1 cellular context compared by ENCODE assay signal in genomic region chr7:88566174-88566729, GRCh38.
TF ChIP-seq lines count a peak whose summit lies in the region.

No MANE protein-coding gene starts in this region.

TF ChIP-seq in K562, 482 proteins besides CTCF, POLR2A, EP300 and RAD21 (continued from another document):
- TF ChIP-seq, protein P1, sequence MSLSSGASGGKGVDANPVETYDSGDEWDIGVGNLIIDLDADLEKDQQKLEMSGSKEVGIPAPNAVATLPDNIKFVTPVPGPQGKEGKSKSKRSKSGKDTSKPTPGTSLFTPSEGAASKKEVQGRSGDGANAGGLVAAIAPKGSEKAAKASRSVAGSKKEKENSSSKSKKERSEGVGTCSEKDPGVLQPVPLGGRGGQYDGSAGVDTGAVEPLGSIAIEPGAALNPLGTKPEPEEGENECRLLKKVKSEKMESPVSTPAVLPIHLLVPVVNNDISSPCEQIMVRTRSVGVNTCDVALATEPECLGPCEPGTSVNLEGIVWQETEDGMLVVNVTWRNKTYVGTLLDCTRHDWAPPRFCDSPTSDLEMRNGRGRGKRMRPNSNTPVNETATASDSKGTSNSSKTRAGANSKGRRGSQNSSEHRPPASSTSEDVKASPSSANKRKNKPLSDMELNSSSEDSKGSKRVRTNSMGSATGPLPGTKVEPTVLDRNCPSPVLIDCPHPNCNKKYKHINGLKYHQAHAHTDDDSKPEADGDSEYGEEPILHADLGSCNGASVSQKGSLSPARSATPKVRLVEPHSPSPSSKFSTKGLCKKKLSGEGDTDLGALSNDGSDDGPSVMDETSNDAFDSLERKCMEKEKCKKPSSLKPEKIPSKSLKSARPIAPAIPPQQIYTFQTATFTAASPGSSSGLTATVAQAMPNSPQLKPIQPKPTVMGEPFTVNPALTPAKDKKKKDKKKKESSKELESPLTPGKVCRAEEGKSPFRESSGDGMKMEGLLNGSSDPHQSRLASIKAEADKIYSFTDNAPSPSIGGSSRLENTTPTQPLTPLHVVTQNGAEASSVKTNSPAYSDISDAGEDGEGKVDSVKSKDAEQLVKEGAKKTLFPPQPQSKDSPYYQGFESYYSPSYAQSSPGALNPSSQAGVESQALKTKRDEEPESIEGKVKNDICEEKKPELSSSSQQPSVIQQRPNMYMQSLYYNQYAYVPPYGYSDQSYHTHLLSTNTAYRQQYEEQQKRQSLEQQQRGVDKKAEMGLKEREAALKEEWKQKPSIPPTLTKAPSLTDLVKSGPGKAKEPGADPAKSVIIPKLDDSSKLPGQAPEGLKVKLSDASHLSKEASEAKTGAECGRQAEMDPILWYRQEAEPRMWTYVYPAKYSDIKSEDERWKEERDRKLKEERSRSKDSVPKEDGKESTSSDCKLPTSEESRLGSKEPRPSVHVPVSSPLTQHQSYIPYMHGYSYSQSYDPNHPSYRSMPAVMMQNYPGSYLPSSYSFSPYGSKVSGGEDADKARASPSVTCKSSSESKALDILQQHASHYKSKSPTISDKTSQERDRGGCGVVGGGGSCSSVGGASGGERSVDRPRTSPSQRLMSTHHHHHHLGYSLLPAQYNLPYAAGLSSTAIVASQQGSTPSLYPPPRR (CRISPR knock-in tag; IDR thresholded peaks at IDR 0.05; ENCODE audit: borderline replicate concordance): no peak
- TF ChIP-seq U2AF1 (optimal IDR thresholded peaks at IDR 0.05; ENCODE audit: low read depth, low read length) (no peak), CREB1 (IDR thresholded peaks at IDR 0.05) (no peak), CREB1 (CRISPR knock-in tag; IDR thresholded peaks at IDR 0.05) (no peak), ZNF655 (CRISPR knock-in tag; IDR thresholded peaks at IDR 0.05) (no peak), MAFG (tag; conservative IDR thresholded peaks at IDR 0.05) (no peak), MTF1 (CRISPR knock-in tag; IDR thresholded peaks at IDR 0.05; ENCODE audit: borderline replicate concordance) (no peak), ZBTB8A (IDR thresholded peaks at IDR 0.05; ENCODE audit: partially characterized antibody) (no peak), ZKSCAN3 (CRISPR knock-in tag; IDR thresholded peaks at IDR 0.05) (no peak)
- TF ChIP-seq, protein P2, sequence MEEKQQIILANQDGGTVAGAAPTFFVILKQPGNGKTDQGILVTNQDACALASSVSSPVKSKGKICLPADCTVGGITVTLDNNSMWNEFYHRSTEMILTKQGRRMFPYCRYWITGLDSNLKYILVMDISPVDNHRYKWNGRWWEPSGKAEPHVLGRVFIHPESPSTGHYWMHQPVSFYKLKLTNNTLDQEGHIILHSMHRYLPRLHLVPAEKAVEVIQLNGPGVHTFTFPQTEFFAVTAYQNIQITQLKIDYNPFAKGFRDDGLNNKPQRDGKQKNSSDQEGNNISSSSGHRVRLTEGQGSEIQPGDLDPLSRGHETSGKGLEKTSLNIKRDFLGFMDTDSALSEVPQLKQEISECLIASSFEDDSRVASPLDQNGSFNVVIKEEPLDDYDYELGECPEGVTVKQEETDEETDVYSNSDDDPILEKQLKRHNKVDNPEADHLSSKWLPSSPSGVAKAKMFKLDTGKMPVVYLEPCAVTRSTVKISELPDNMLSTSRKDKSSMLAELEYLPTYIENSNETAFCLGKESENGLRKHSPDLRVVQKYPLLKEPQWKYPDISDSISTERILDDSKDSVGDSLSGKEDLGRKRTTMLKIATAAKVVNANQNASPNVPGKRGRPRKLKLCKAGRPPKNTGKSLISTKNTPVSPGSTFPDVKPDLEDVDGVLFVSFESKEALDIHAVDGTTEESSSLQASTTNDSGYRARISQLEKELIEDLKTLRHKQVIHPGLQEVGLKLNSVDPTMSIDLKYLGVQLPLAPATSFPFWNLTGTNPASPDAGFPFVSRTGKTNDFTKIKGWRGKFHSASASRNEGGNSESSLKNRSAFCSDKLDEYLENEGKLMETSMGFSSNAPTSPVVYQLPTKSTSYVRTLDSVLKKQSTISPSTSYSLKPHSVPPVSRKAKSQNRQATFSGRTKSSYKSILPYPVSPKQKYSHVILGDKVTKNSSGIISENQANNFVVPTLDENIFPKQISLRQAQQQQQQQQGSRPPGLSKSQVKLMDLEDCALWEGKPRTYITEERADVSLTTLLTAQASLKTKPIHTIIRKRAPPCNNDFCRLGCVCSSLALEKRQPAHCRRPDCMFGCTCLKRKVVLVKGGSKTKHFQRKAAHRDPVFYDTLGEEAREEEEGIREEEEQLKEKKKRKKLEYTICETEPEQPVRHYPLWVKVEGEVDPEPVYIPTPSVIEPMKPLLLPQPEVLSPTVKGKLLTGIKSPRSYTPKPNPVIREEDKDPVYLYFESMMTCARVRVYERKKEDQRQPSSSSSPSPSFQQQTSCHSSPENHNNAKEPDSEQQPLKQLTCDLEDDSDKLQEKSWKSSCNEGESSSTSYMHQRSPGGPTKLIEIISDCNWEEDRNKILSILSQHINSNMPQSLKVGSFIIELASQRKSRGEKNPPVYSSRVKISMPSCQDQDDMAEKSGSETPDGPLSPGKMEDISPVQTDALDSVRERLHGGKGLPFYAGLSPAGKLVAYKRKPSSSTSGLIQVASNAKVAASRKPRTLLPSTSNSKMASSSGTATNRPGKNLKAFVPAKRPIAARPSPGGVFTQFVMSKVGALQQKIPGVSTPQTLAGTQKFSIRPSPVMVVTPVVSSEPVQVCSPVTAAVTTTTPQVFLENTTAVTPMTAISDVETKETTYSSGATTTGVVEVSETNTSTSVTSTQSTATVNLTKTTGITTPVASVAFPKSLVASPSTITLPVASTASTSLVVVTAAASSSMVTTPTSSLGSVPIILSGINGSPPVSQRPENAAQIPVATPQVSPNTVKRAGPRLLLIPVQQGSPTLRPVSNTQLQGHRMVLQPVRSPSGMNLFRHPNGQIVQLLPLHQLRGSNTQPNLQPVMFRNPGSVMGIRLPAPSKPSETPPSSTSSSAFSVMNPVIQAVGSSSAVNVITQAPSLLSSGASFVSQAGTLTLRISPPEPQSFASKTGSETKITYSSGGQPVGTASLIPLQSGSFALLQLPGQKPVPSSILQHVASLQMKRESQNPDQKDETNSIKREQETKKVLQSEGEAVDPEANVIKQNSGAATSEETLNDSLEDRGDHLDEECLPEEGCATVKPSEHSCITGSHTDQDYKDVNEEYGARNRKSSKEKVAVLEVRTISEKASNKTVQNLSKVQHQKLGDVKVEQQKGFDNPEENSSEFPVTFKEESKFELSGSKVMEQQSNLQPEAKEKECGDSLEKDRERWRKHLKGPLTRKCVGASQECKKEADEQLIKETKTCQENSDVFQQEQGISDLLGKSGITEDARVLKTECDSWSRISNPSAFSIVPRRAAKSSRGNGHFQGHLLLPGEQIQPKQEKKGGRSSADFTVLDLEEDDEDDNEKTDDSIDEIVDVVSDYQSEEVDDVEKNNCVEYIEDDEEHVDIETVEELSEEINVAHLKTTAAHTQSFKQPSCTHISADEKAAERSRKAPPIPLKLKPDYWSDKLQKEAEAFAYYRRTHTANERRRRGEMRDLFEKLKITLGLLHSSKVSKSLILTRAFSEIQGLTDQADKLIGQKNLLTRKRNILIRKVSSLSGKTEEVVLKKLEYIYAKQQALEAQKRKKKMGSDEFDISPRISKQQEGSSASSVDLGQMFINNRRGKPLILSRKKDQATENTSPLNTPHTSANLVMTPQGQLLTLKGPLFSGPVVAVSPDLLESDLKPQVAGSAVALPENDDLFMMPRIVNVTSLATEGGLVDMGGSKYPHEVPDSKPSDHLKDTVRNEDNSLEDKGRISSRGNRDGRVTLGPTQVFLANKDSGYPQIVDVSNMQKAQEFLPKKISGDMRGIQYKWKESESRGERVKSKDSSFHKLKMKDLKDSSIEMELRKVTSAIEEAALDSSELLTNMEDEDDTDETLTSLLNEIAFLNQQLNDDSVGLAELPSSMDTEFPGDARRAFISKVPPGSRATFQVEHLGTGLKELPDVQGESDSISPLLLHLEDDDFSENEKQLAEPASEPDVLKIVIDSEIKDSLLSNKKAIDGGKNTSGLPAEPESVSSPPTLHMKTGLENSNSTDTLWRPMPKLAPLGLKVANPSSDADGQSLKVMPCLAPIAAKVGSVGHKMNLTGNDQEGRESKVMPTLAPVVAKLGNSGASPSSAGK (IDR thresholded peaks at IDR 0.05): peak; percentile 59
- TF ChIP-seq, protein P3, sequence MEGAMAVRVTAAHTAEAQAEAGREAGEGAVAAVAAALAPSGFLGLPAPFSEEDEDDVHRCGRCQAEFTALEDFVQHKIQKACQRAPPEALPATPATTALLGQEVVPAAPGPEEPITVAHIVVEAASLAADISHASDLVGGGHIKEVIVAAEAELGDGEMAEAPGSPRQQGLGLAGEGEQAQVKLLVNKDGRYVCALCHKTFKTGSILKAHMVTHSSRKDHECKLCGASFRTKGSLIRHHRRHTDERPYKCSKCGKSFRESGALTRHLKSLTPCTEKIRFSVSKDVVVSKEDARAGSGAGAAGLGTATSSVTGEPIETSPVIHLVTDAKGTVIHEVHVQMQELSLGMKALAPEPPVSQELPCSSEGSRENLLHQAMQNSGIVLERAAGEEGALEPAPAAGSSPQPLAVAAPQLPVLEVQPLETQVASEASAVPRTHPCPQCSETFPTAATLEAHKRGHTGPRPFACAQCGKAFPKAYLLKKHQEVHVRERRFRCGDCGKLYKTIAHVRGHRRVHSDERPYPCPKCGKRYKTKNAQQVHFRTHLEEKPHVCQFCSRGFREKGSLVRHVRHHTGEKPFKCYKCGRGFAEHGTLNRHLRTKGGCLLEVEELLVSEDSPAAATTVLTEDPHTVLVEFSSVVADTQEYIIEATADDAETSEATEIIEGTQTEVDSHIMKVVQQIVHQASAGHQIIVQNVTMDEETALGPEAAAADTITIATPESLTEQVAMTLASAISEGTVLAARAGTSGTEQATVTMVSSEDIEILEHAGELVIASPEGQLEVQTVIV (CRISPR knock-in tag; IDR thresholded peaks at IDR 0.05; ENCODE audit: borderline replicate concordance): no peak
